ENCODE assay signal across 8 cellular contexts in genomic region chr18:23453657-23454011, GRCh38.
DNase-seq lines count a peak whose midpoint lies in the region.

No MANE protein-coding gene starts in this region.

- H3K27ac ChIP-seq in HUES6 (ENCODE audit: low read depth, low read length) = no peak overlapping the region; the same call in 1 of the 2 replicates

- H3K4me3 ChIP-seq in HUES6 (ENCODE audit: low read depth, low read length) = peak overlapping the region; percentile 98
- peak overlapping the region; percentile 98 for H3K4me3 ChIP-seq in iPS-15b (ENCODE audit: low read depth, low read length)
- H3K4me3 ChIP-seq in skeletal muscle cell (ENCODE audit: low read depth, low read length) = peak overlapping the region; percentile 85

- H3K27me3 ChIP-seq in HUES6 (ENCODE audit: control insufficient read depth, insufficient read depth, low read length) = no peaks in the 10 kb centered on the region
- H3K27me3 ChIP-seq in iPS-15b (ENCODE audit: control insufficient read depth, insufficient read depth, low read length) = no peaks in the 10 kb centered on the region

- DNase-seq in NCI-H82 (lab: John Stamatoyannopoulos, UW) = peak; percentile 30
- DNase-seq in NCI-H82 treated with DMSO at 0.1 percent for 48 hours (lab: John Stamatoyannopoulos, UW; ENCODE audit: unreplicated experiment) = no peak
- peak; percentile 87 for DNase-seq in amniotic epithelial cell (ENCODE audit: low read depth)
- no peak for DNase-seq in skeletal muscle cell (ENCODE audit: low read depth)
- DNase-seq in COLO829 (ENCODE audit: low spot score) = no peak
- no peak for DNase-seq in stimulated activated CD4-positive, alpha-beta T cell treated with anti-CD3 and anti-CD28 coated beads, Interleukin-15, amount 100 ng/mL, for 24 hours

- H3K9ac ChIP-seq in HUES6 (ENCODE audit: low read length) (peak overlapping the region; percentile 88), iPS-15b (ENCODE audit: low read depth, low read length) (peak overlapping the region; percentile 13)

- H3K4me1 ChIP-seq in HUES6 (ENCODE audit: control insufficient read depth, insufficient read depth, low read length) = peaks cover 11% of the 10 kb centered on the region
- peaks cover 7% of the 10 kb centered on the region for H3K4me1 ChIP-seq in iPS-15b (ENCODE audit: control insufficient read depth, insufficient read depth, low read length)

- H3K9me3 ChIP-seq in HUES6 (ENCODE audit: control insufficient read depth, insufficient read depth, low read depth, low read length) (no peaks in the 10 kb centered on the region), iPS-15b (ENCODE audit: control insufficient read depth, insufficient read depth, low read length) (no peaks in the 10 kb centered on the region)

- H3K36me3 ChIP-seq in HUES6 (ENCODE audit: control insufficient read depth, insufficient read depth, low read length) = peaks cover 2% of the 10 kb centered on the region; the same call in 1 of the 2 replicates
- H3K36me3 ChIP-seq in iPS-15b (ENCODE audit: control insufficient read depth, insufficient read depth, low read length) = no peaks in the 10 kb centered on the region

Comparison
In these comparisons a context has a peak if more than half of its experiments do, and no peak if none do; other contexts are left out.
1. DNase-seq: peak in NCI-H82 (single experiment) and amniotic epithelial cell (single experiment); none in NCI-H82 treated with DMSO at 0.1 percent for 48 hours (single experiment), skeletal muscle cell (single experiment), COLO829 (single experiment) and stimulated activated CD4-positive, alpha-beta T cell treated with anti-CD3 and anti-CD28 coated beads, Interleukin-15, amount 100 ng/mL, for 24 hours (single experiment).
2. Peak in every context shown above with its lines, with median percentiles within 50 percentile points of each other: H3K4me3 ChIP-seq.